In the genomic region with DNA sequence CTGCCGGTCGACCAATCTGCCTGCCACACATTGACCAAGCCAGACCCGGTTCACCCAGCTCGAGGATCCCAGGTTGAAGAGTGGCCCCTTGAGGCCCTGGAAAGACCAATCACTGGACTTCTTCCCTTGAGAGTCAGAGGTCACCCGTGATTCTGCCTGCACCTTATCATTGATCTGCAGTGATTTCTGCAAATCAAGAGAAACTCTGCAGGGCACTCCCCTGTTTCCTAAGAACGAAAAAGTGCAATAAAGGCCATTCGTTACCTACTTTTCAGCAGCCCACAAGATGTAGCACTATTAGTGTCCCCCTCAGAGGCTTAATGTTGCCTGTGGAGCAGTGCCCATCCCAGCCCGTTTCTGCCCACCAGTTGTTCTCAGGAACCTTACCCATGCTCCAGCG, we compare ENCODE assay signal across 7 cellular contexts. TPM values are rescaled to one million over a fixed set of nuclear protein-coding genes. Genes with fewer than 3 reads are reported as not detected.
DNase-seq lines count a peak whose midpoint lies in the region; ATAC-seq, FAIRE-seq and TF ChIP-seq lines count a peak whose summit lies in the region.
"Not testable (repeated sequence)": the region's sequence is repeated elsewhere in the genome, so short reads cannot be mapped to it uniquely, and the experiment has no call there.

No MANE protein-coding gene starts in this region.

- not testable (repeated sequence) for H3K4ac ChIP-seq in neuronal stem cell (ENCODE audit: low read length)

- not testable (repeated sequence) for H3K4me1 ChIP-seq in endothelial cell of umbilical vein (ENCODE audit: control insufficient read depth, extremely low read depth, insufficient read depth, low read length); HepG2 (ENCODE audit: insufficient read depth, low read length); neuronal stem cell (ENCODE audit: control insufficient read depth in 2 of 2, insufficient read depth in 1 of 2, low read depth in 1 of 2, low read length in 2 of 2)

- not testable (repeated sequence) for TF ChIP-seq POLR2A in endothelial cell of umbilical vein (IDR thresholded peaks at IDR 0.05; ENCODE audit: low read depth, low read length); HepG2 (IDR thresholded peaks at IDR 0.05; ENCODE audit: insufficient read depth in 1 of 2, low read depth in 2 of 2, low read length in 2 of 2)

- FAIRE-seq in bronchial epithelial cell (lab: Jason Lieb, UNC): peak; percentile 40
- not testable (repeated sequence) for FAIRE-seq in endothelial cell of umbilical vein (lab: Jason Lieb, UNC); HepG2 (lab: Jason Lieb, UNC)

- H2AFZ ChIP-seq in endothelial cell of umbilical vein (ENCODE audit: low read depth, low read length); HepG2 (ENCODE audit: low read length); neuronal stem cell (ENCODE audit: low read length): not testable (repeated sequence)

- DNase-seq in activated CD4-positive, alpha-beta T cell treated with anti-CD3 and anti-CD28 coated beads, Interleukin-2, amount 10 ng/mL, durations not matched to agents 7 days and 5 days; bronchial epithelial cell (ENCODE audit: low read depth); endothelial cell of umbilical vein (ENCODE audit: low read depth, low spot score); HepG2 (ENCODE audit: low spot score); neuronal stem cell (ENCODE audit: low spot score): not testable (repeated sequence)

- TF ChIP-seq CTCF in bronchial epithelial cell (IDR thresholded peaks at IDR 0.05; ENCODE audit: insufficient read depth, low read length, severe bottlenecking); endothelial cell of umbilical vein (IDR thresholded peaks at IDR 0.05; ENCODE audit: extremely low read depth in 1 of 2, insufficient read depth in 1 of 2, low read depth in 1 of 2, low read length in 2 of 2); HepG2 (CRISPR knock-in tag; IDR thresholded peaks at IDR 0.05): not testable (repeated sequence)

- TF ChIP-seq RAD21 in HepG2 (CRISPR knock-in tag; IDR thresholded peaks at IDR 0.05): not testable (repeated sequence)

- not testable (repeated sequence) for H3K4me3 ChIP-seq in bronchial epithelial cell (ENCODE audit: low read depth, low read length); endothelial cell of umbilical vein (replicated peaks in 1 of 3; ENCODE audit: insufficient read depth in 1 of 3, low read depth in 1 of 3, low read length in 3 of 3); HepG2 (replicated peaks in 1 of 3; ENCODE audit: insufficient read depth in 1 of 3, low read depth in 2 of 3, low read length in 3 of 3); neuronal stem cell (ENCODE audit: low read length in 2 of 2)

- TF ChIP-seq EP300 in HepG2 (IDR thresholded peaks at IDR 0.05; ENCODE audit: low read depth in 2 of 2, low read length in 2 of 2); HepG2 (CRISPR knock-in tag; IDR thresholded peaks at IDR 0.05; ENCODE audit: borderline replicate concordance): not testable (repeated sequence)

- H3K27ac ChIP-seq in endothelial cell of umbilical vein (ENCODE audit: insufficient read depth, low read depth, low read length); HepG2 (ENCODE audit: extremely low read length, insufficient read depth, low read length); neuronal stem cell (replicated peaks; ENCODE audit: low read length): not testable (repeated sequence)

- not testable (repeated sequence) for H3K36me3 Mint-ChIP-seq in IgD-negative memory B cell
- peaks cover 33% of the 10 kb centered on the region for H3K36me3 Mint-ChIP-seq in activated CD4-positive, alpha-beta T cell treated with anti-CD3 and anti-CD28 coated beads, Interleukin-2, amount 10 ng/mL, durations not matched to agents 7 days and 5 days (ENCODE audit: low read depth)
- peaks cover 82% of the 10 kb centered on the region for H3K36me3 Mint-ChIP-seq in dendritic cell treated with granulocyte-macrophage colony-stimulating factor and Interleukin-4, amounts not matched to agents 40 ng/mL and 50 ng/mL, for 4 days (ENCODE audit: low read depth)

- POLR2A ChIA-PET in activated CD4-positive, alpha-beta T cell treated with anti-CD3 and anti-CD28 coated beads, Interleukin-2, amount 10 ng/mL, durations not matched to agents 7 days and 5 days (lab: Charles Lee); endothelial cell of umbilical vein (lab: Charles Lee); HepG2 (lab: Yijun Ruan, JAX): not testable (repeated sequence)

- H4K91ac ChIP-seq in neuronal stem cell (ENCODE audit: low read depth, low read length, poor library complexity): not testable (repeated sequence)

- H2BK12ac ChIP-seq in neuronal stem cell (ENCODE audit: low read length): not testable (repeated sequence)

- peak overlapping the region in 2 of 3 donors; percentile 13 to 71 for H3K27ac Mint-ChIP-seq in IgD-negative memory B cell
- peak overlapping the region; percentile 5 for H3K27ac Mint-ChIP-seq in activated CD4-positive, alpha-beta T cell treated with anti-CD3 and anti-CD28 coated beads, Interleukin-2, amount 10 ng/mL, durations not matched to agents 7 days and 5 days
- peak overlapping the region; percentile 48 for H3K27ac Mint-ChIP-seq in dendritic cell treated with granulocyte-macrophage colony-stimulating factor and Interleukin-4, amounts not matched to agents 40 ng/mL and 50 ng/mL, for 4 days

- H3K27me3 Mint-ChIP-seq in IgD-negative memory B cell; activated CD4-positive, alpha-beta T cell treated with anti-CD3 and anti-CD28 coated beads, Interleukin-2, amount 10 ng/mL, durations not matched to agents 7 days and 5 days; dendritic cell treated with granulocyte-macrophage colony-stimulating factor and Interleukin-4, amounts not matched to agents 40 ng/mL and 50 ng/mL, for 4 days: not testable (repeated sequence)

- dilution Hi-C loops in endothelial cell of umbilical vein (cut with MboI; ENCODE audit: extremely low pct_ligation_motif_present, low sequenced_read_pairs): not testable (repeated sequence)

- 90% methylated on average over 9 of the region's 9 CpGs for WGBS in HepG2 (ENCODE audit: low lambda C conversion rate)
- no CpG with 5 or more reads among the region's 9 CpGs for WGBS in neuronal stem cell (ENCODE audit: extremely low coverage in 2 of 2, insufficient read length in 2 of 2, insufficient replicate concordance in 1 of 2), 2 donors

- in situ Hi-C loops in HepG2 (cut with HindIII; ENCODE audit: extremely low pct_ligation_motif_present, low pct_unique_long_range_greater_than_20kb): not testable (repeated sequence)

- H2BK5ac ChIP-seq in neuronal stem cell (ENCODE audit: low read length): not testable (repeated sequence)

- not testable (repeated sequence) for H2BK120ac ChIP-seq in neuronal stem cell (ENCODE audit: low read depth, low read length)

- not testable (repeated sequence) for H4K8ac ChIP-seq in neuronal stem cell (ENCODE audit: low read depth, low read length)

- not testable (repeated sequence) for H4K20me1 ChIP-seq in endothelial cell of umbilical vein (replicated peaks; ENCODE audit: control insufficient read depth, extremely low read depth, insufficient read depth, low read length); HepG2 (ENCODE audit: insufficient read depth, low read length)

- CTCF ChIA-PET in activated CD4-positive, alpha-beta T cell treated with anti-CD3 and anti-CD28 coated beads, Interleukin-2, amount 10 ng/mL, durations not matched to agents 7 days and 5 days (lab: Charles Lee); endothelial cell of umbilical vein (lab: Charles Lee); HepG2 (lab: Yijun Ruan, JAX; ENCODE audit: low intra/inter-chr PET ratio, low total read pairs): not testable (repeated sequence)

- H3K36me3 ChIP-seq in bronchial epithelial cell (ENCODE audit: control insufficient read depth, insufficient read depth, low read length): peaks cover 35% of the 10 kb centered on the region
- H3K36me3 ChIP-seq in endothelial cell of umbilical vein (ENCODE audit: control insufficient read depth in 2 of 2, extremely low read depth in 1 of 2, insufficient read depth in 2 of 2, low read length in 2 of 2): peaks cover 21 to 43% of the 10 kb centered on the region in 2 experiments
- H3K36me3 ChIP-seq in HepG2 (replicated peaks in 1 of 2; ENCODE audit: control insufficient read depth in 1 of 2, insufficient read depth in 2 of 2, low read length in 2 of 2): peaks cover 35 to 55% of the 10 kb centered on the region in 2 experiments
- H3K36me3 ChIP-seq in neuronal stem cell (replicated peaks in 1 of 2; ENCODE audit: control insufficient read depth in 2 of 2, insufficient read depth in 2 of 2, low read length in 2 of 2): peaks cover 53 to 77% of the 10 kb centered on the region in 2 donors

- H2AK5ac ChIP-seq in neuronal stem cell (ENCODE audit: low read depth, low read length): not testable (repeated sequence)

- not testable (repeated sequence) for H3K9ac ChIP-seq in endothelial cell of umbilical vein (replicated peaks; ENCODE audit: extremely low read depth, insufficient read depth, low read length); HepG2 (ENCODE audit: insufficient read depth, low read depth, low read length); neuronal stem cell (ENCODE audit: low read depth, low read length, poor library complexity)

- intact Hi-C loops in dendritic cell treated with granulocyte-macrophage colony-stimulating factor and Interleukin-4, amounts not matched to agents 40 ng/mL and 50 ng/mL, for 4 days (cut with micrococcal nuclease); endothelial cell of umbilical vein (cut with micrococcal nuclease); HepG2 (cut with micrococcal nuclease; ENCODE audit: unreplicated experiment): not testable (repeated sequence)

- not testable (repeated sequence) for H3K79me2 ChIP-seq in endothelial cell of umbilical vein (ENCODE audit: control insufficient read depth, insufficient read depth, low read length); HepG2 (ENCODE audit: insufficient read depth, low read length)

- not testable (repeated sequence) for H3K23ac ChIP-seq in neuronal stem cell (ENCODE audit: low read depth, low read length, poor library complexity)

- not testable (repeated sequence) for H3K9me1 ChIP-seq in endothelial cell of umbilical vein (replicated peaks; ENCODE audit: control insufficient read depth, extremely low read depth, insufficient read depth, low read length)

- peaks cover 18 to 22% (median 21%) of the 10 kb centered on the region in 3 donors for H3K4me1 Mint-ChIP-seq in IgD-negative memory B cell
- H3K4me1 Mint-ChIP-seq in activated CD4-positive, alpha-beta T cell treated with anti-CD3 and anti-CD28 coated beads, Interleukin-2, amount 10 ng/mL, durations not matched to agents 7 days and 5 days: peaks cover 13% of the 10 kb centered on the region
- H3K4me1 Mint-ChIP-seq in dendritic cell treated with granulocyte-macrophage colony-stimulating factor and Interleukin-4, amounts not matched to agents 40 ng/mL and 50 ng/mL, for 4 days (ENCODE audit: low read depth): not testable (repeated sequence)

- H3K27me3 ChIP-seq in bronchial epithelial cell (ENCODE audit: control insufficient read depth, insufficient read depth, low read length); endothelial cell of umbilical vein (ENCODE audit: control insufficient read depth in 2 of 2, insufficient read depth in 2 of 2, low read length in 2 of 2); HepG2 (ENCODE audit: control insufficient read depth in 1 of 2, insufficient read depth in 2 of 2, low read length in 2 of 2); neuronal stem cell (ENCODE audit: control insufficient read depth in 3 of 3, insufficient read depth in 3 of 3, low read depth in 1 of 3, low read length in 3 of 3): not testable (repeated sequence)

- BruUV-seq in endothelial cell of umbilical vein (replicated peaks; lab: Mats Ljungman, UMichigan) (TSS peak; percentile 51), HepG2 (replicated peaks; lab: Mats Ljungman, UMichigan) (TSS peak; percentile 26)

- H3K9me3 ChIP-seq in endothelial cell of umbilical vein (replicated peaks; ENCODE audit: control insufficient read depth, insufficient read depth, low read length); HepG2 (ENCODE audit: low read length); neuronal stem cell (replicated peaks in 1 of 2; ENCODE audit: control insufficient read depth in 2 of 2, insufficient read depth in 1 of 2, low read depth in 1 of 2, low read length in 2 of 2): not testable (repeated sequence)

- H3K4me3 Mint-ChIP-seq in IgD-negative memory B cell; activated CD4-positive, alpha-beta T cell treated with anti-CD3 and anti-CD28 coated beads, Interleukin-2, amount 10 ng/mL, durations not matched to agents 7 days and 5 days; dendritic cell treated with granulocyte-macrophage colony-stimulating factor and Interleukin-4, amounts not matched to agents 40 ng/mL and 50 ng/mL, for 4 days: not testable (repeated sequence)

- H3K18ac ChIP-seq in neuronal stem cell (ENCODE audit: low read length): not testable (repeated sequence)

- H3K9me3 Mint-ChIP-seq in IgD-negative memory B cell; activated CD4-positive, alpha-beta T cell treated with anti-CD3 and anti-CD28 coated beads, Interleukin-2, amount 10 ng/mL, durations not matched to agents 7 days and 5 days; dendritic cell treated with granulocyte-macrophage colony-stimulating factor and Interleukin-4, amounts not matched to agents 40 ng/mL and 50 ng/mL, for 4 days: not testable (repeated sequence)

- not testable (repeated sequence) for H3K4me2 ChIP-seq in endothelial cell of umbilical vein (ENCODE audit: insufficient read depth, low read length); HepG2 (ENCODE audit: low read depth, low read length); neuronal stem cell (ENCODE audit: insufficient read depth, low read length, poor library complexity, severe bottlenecking)

- H2BK15ac ChIP-seq in neuronal stem cell (ENCODE audit: low read length): not testable (repeated sequence)

- peak overlapping the region; percentile 56 for H3K14ac ChIP-seq in neuronal stem cell (ENCODE audit: low read length)

- H3K79me1 ChIP-seq in neuronal stem cell (ENCODE audit: low read depth, low read length): not testable (repeated sequence)

- not testable (repeated sequence) for ATAC-seq in HepG2

RNA-seq across cellular contexts. Expression of a gene that starts 22.3 kb away (rescaled TPM):
- polyA plus RNA-seq in IgD-negative memory B cell (6.3 TPM), endothelial cell of umbilical vein (12.3 TPM in 2 replicates), HepG2 (2011; rRNA removed) (5.7 and 6.0 TPM in 2 replicates)
- 10 to 100 TPM; 33.2 to 35.5 TPM for total RNA-seq in activated CD4-positive, alpha-beta T cell treated with anti-CD3 and anti-CD28 coated beads, Interleukin-2, amount 10 ng/mL, durations not matched to agents 7 days and 5 days
- total RNA-seq in bronchial epithelial cell (6.6 and 7.6 TPM in 2 replicates), endothelial cell of umbilical vein (32.0 and 32.1 TPM in 2 replicates), HepG2 (2016; rRNA removed; fragmentation: Illumina TruSeq; extraction: Trizol) (7.2 and 8.7 TPM in 2 replicates)
- 11.5 and 12.2 TPM in 2 replicates for polyA plus RNA-seq in endothelial cell of umbilical vein (2011; cell fraction: cytosol; rRNA removed)
- 37.7 and 38.6 TPM in 2 replicates for polyA plus RNA-seq in endothelial cell of umbilical vein (2011; cell fraction: nucleus; rRNA removed)
- 13.8 and 13.9 TPM in 2 replicates for polyA plus RNA-seq in endothelial cell of umbilical vein (2012)
- 23.4 and 26.9 TPM in 2 replicates for polyA minus RNA-seq in endothelial cell of umbilical vein
- 9.9 TPM for polyA minus RNA-seq in endothelial cell of umbilical vein (2011; cell fraction: cytosol; rRNA and poly(A)+ RNA removed)
- polyA minus RNA-seq in endothelial cell of umbilical vein (2011; cell fraction: nucleus; rRNA and poly(A)+ RNA removed): 44.1 and 45.2 TPM in 2 replicates
- total RNA-seq in HepG2 (2016; cell fraction: cytosol; rRNA removed; fragmentation: Illumina TruSeq; extraction: Trizol; ENCODE audit: low read depth): 10.0 and 11.2 TPM in 2 replicates
- total RNA-seq in HepG2 (2016; cell fraction: insoluble cytoplasmic fraction; rRNA removed; fragmentation: Illumina TruSeq; extraction: Trizol): 6.1 and 8.2 TPM in 2 replicates
- 9.2 and 9.9 TPM in 2 replicates for total RNA-seq in HepG2 (2016; cell fraction: membrane; rRNA removed; fragmentation: Illumina TruSeq; extraction: Trizol)
- 12.3 and 15.0 TPM in 2 replicates for total RNA-seq in HepG2 (2016; cell fraction: nucleus; rRNA removed; fragmentation: Illumina TruSeq; extraction: Trizol)
- polyA plus RNA-seq in HepG2 (2011; cell fraction: cytosol; rRNA removed): 3.9 and 4.1 TPM in 2 replicates
- polyA plus RNA-seq in HepG2 (2011; cell fraction: nucleus; rRNA removed): 19.7 and 23.8 TPM in 2 replicates
- polyA plus RNA-seq in HepG2 (2012): 10.7 and 11.2 TPM in 2 replicates
- 1.3 and 1.9 TPM in 2 replicates for polyA plus RNA-seq in HepG2 (2016; cell fraction: cytosol; fragmentation: Illumina TruSeq; extraction: Trizol; ENCODE audit: low read depth)
- 6.5 and 8.6 TPM in 2 replicates for polyA plus RNA-seq in HepG2 (2016; cell fraction: insoluble cytoplasmic fraction; fragmentation: Illumina TruSeq; extraction: Trizol; ENCODE audit: low read depth)
- 3.8 and 4.2 TPM in 2 replicates for polyA plus RNA-seq in HepG2 (2016; cell fraction: membrane; fragmentation: Illumina TruSeq; extraction: Trizol; ENCODE audit: low read depth)
- polyA plus RNA-seq in HepG2 (2016; cell fraction: nucleus; fragmentation: Illumina TruSeq; extraction: Trizol; ENCODE audit: insufficient read depth, low read depth): 32.1 and 35.7 TPM in 2 replicates
- 12.2 and 18.8 TPM in 2 replicates for polyA minus RNA-seq in HepG2 (2011; rRNA and poly(A)+ RNA removed; ENCODE audit: low replicate concordance)
- polyA minus RNA-seq in HepG2 (2011; cell fraction: cytosol; rRNA and poly(A)+ RNA removed): 10.0 and 11.0 TPM in 2 replicates
- 28.3 and 28.6 TPM in 2 replicates for polyA minus RNA-seq in HepG2 (2011; cell fraction: nucleus; rRNA and poly(A)+ RNA removed)
- 16.2 TPM for polyA plus RNA-seq in neuronal stem cell (2013, experiment 1 of 2)
- polyA plus RNA-seq in neuronal stem cell (2013, experiment 2 of 2): 15.8 TPM

RNA-seq across cellular contexts. Expression of a gene that starts 45.3 kb away (rescaled TPM):
- polyA plus RNA-seq in IgD-negative memory B cell: 94.0 TPM
- total RNA-seq in activated CD4-positive, alpha-beta T cell treated with anti-CD3 and anti-CD28 coated beads, Interleukin-2, amount 10 ng/mL, durations not matched to agents 7 days and 5 days: 100 to 1,000 TPM in 1 of 2 experiments, 10 to 100 TPM in 1; 96.2 to 102 TPM
- 52.0 and 52.7 TPM in 2 replicates for total RNA-seq in bronchial epithelial cell
- 67.5 and 71.4 TPM in 2 replicates for total RNA-seq in endothelial cell of umbilical vein
- 56.9 and 64.3 TPM in 2 replicates for polyA plus RNA-seq in endothelial cell of umbilical vein
- 71.9 and 85.2 TPM in 2 replicates for polyA plus RNA-seq in endothelial cell of umbilical vein (2011; cell fraction: cytosol; rRNA removed)
- 65.4 and 73.0 TPM in 2 replicates for polyA plus RNA-seq in endothelial cell of umbilical vein (2011; cell fraction: nucleus; rRNA removed)
- 45.8 and 52.5 TPM in 2 replicates for polyA plus RNA-seq in endothelial cell of umbilical vein (2012)
- polyA minus RNA-seq in endothelial cell of umbilical vein: 60.7 and 73.2 TPM in 2 replicates
- 34.3 TPM for polyA minus RNA-seq in endothelial cell of umbilical vein (2011; cell fraction: cytosol; rRNA and poly(A)+ RNA removed)
- polyA minus RNA-seq in endothelial cell of umbilical vein (2011; cell fraction: nucleus; rRNA and poly(A)+ RNA removed): 49.9 and 57.5 TPM in 2 replicates
- total RNA-seq in HepG2 (2016; rRNA removed; fragmentation: Illumina TruSeq; extraction: Trizol): 38.1 and 46.7 TPM in 2 replicates
- total RNA-seq in HepG2 (2016; cell fraction: cytosol; rRNA removed; fragmentation: Illumina TruSeq; extraction: Trizol; ENCODE audit: low read depth): 16.3 and 17.2 TPM in 2 replicates
- 36.0 and 47.6 TPM in 2 replicates for total RNA-seq in HepG2 (2016; cell fraction: insoluble cytoplasmic fraction; rRNA removed; fragmentation: Illumina TruSeq; extraction: Trizol)
- 24.2 and 25.2 TPM in 2 replicates for total RNA-seq in HepG2 (2016; cell fraction: membrane; rRNA removed; fragmentation: Illumina TruSeq; extraction: Trizol)
- total RNA-seq in HepG2 (2016; cell fraction: nucleus; rRNA removed; fragmentation: Illumina TruSeq; extraction: Trizol): 34.8 and 37.0 TPM in 2 replicates
- 40.3 and 45.1 TPM in 2 replicates for polyA plus RNA-seq in HepG2 (2011; rRNA removed)
- polyA plus RNA-seq in HepG2 (2011; cell fraction: cytosol; rRNA removed): 34.5 and 42.3 TPM in 2 replicates
- 33.3 and 33.4 TPM in 2 replicates for polyA plus RNA-seq in HepG2 (2011; cell fraction: nucleus; rRNA removed)
- 27.9 and 28.2 TPM in 2 replicates for polyA plus RNA-seq in HepG2 (2012)
- 3.3 and 5.5 TPM in 2 replicates for polyA plus RNA-seq in HepG2 (2016; cell fraction: cytosol; fragmentation: Illumina TruSeq; extraction: Trizol; ENCODE audit: low read depth)
- polyA plus RNA-seq in HepG2 (2016; cell fraction: insoluble cytoplasmic fraction; fragmentation: Illumina TruSeq; extraction: Trizol; ENCODE audit: low read depth): 45.3 and 46.1 TPM in 2 replicates
- polyA plus RNA-seq in HepG2 (2016; cell fraction: membrane; fragmentation: Illumina TruSeq; extraction: Trizol; ENCODE audit: low read depth): 12.0 and 14.1 TPM in 2 replicates
- polyA plus RNA-seq in HepG2 (2016; cell fraction: nucleus; fragmentation: Illumina TruSeq; extraction: Trizol; ENCODE audit: insufficient read depth, low read depth): 33.1 and 33.8 TPM in 2 replicates
- polyA minus RNA-seq in HepG2 (2011; rRNA and poly(A)+ RNA removed; ENCODE audit: low replicate concordance): 65.3 and 74.2 TPM in 2 replicates
- 36.1 and 36.8 TPM in 2 replicates for polyA minus RNA-seq in HepG2 (2011; cell fraction: cytosol; rRNA and poly(A)+ RNA removed)
- polyA minus RNA-seq in HepG2 (2011; cell fraction: nucleus; rRNA and poly(A)+ RNA removed): 55.2 and 60.3 TPM in 2 replicates
- 46.7 TPM for polyA plus RNA-seq in neuronal stem cell (2013, experiment 1 of 2)
- polyA plus RNA-seq in neuronal stem cell (2013, experiment 2 of 2): 48.5 TPM
